13 cellular contexts compared by ENCODE assay signal in genomic region chr1:161884475-161884874, GRCh38.
DNase-seq lines count a peak whose midpoint lies in the region; ATAC-seq and TF ChIP-seq lines count a peak whose summit lies in the region.
"Had no signal": no experiment of that assay in that cellular context is flagged by ENCODE, and none has a peak within 500 bp of the region (broad histone marks: within the 10 kb centered on the region; RNA-seq: fewer than 3 reads in every experiment).

No MANE protein-coding gene starts in this region.

- DNase-seq in Right ventricle myocardium superior, result no peak
- DNase-seq in heart right ventricle, result no peak
- DNase-seq in NCI-H69 (lab: John Stamatoyannopoulos, UW), result peak; percentile 62
- DNase-seq in fibroblast of lung (ENCODE audit: low read depth in 2 of 2), result no peak
- DNase-seq in uterus, result no peak
- DNase-seq in MM.1S, result no peak
- no peak for DNase-seq in islet precursor cell
- DNase-seq in AML-193 (lab: John Stamatoyannopoulos, UW), result no peak
- DNase-seq: activated CD4-positive, alpha-beta memory T cell treated with anti-CD3 and anti-CD28 coated beads for 36 hours; esophagus squamous epithelium; NCI-H524; substantia nigra had no signal

- no peaks in the 10 kb centered on the region for H3K9me2 ChIP-seq in MM.1S (replicated peaks; ENCODE audit: insufficient read depth, low read length)

- TF ChIP-seq POLR2A in uterus (IDR thresholded peaks at IDR 0.05), result no peak

- TF ChIP-seq CTCF in heart right ventricle (IDR thresholded peaks at IDR 0.05) (no peak), fibroblast of lung (conservative IDR thresholded peaks at IDR 0.05 in 1 of 2, IDR thresholded peaks at IDR 0.05 in 1 of 2; ENCODE audit: low read depth in 1 of 2, low read length in 2 of 2) (no peak), uterus (IDR thresholded peaks at IDR 0.05) (no peak), MM.1S (IDR thresholded peaks at IDR 0.05; ENCODE audit: low read length) (no peak)

- H2AFZ ChIP-seq in fibroblast of lung (ENCODE audit: low read length) (no peak overlapping the region), MM.1S (ENCODE audit: low read length) (no peak overlapping the region)

- intact Hi-C loops in Right ventricle myocardium superior (cut with DNase I) (no loop called here), heart right ventricle (cut with DNase I) (no loop called here), uterus (cut with DNase I; ENCODE audit: low total_unique reads) (no loop called here)

- H3K9ac ChIP-seq in fibroblast of lung (ENCODE audit: insufficient read depth, low read length) (peak overlapping the region; percentile 8), MM.1S (ENCODE audit: low read length) (no peak overlapping the region)

- WGBS in heart right ventricle, 2 donors, result 69 to 71% methylated on average over 2 of the region's 2 CpGs

- peaks cover 0 to 20% (median 0%) of the 10 kb centered on the region in 9 donors for H3K36me3 ChIP-seq in heart right ventricle
- H3K36me3 ChIP-seq in fibroblast of lung (ENCODE audit: control insufficient read depth, insufficient read depth, low read length), result no peaks in the 10 kb centered on the region
- no peaks in the 10 kb centered on the region for H3K36me3 ChIP-seq in uterus
- no peaks in the 10 kb centered on the region for H3K36me3 ChIP-seq in MM.1S (replicated peaks; ENCODE audit: insufficient read depth, low read length)

- H3K27me3 ChIP-seq in heart right ventricle, result no peaks in the 10 kb centered on the region
- H3K27me3 ChIP-seq in fibroblast of lung (ENCODE audit: control insufficient read depth, insufficient read depth, low read length), result no peaks in the 10 kb centered on the region
- H3K27me3 ChIP-seq in uterus, result no peaks in the 10 kb centered on the region
- no peaks in the 10 kb centered on the region for H3K27me3 ChIP-seq in MM.1S (replicated peaks; ENCODE audit: insufficient read depth, low read length)
- H3K27me3 ChIP-seq: esophagus squamous epithelium had no signal

- H3K79me2 ChIP-seq in fibroblast of lung (ENCODE audit: control insufficient read depth, insufficient read depth, low read length) (no peaks in the 10 kb centered on the region), MM.1S (ENCODE audit: low read length) (no peaks in the 10 kb centered on the region)

- H3K9me3 ChIP-seq in heart right ventricle (no peaks in the 10 kb centered on the region), fibroblast of lung (ENCODE audit: control insufficient read depth, insufficient read depth, low read depth, low read length) (no peaks in the 10 kb centered on the region), uterus (no peaks in the 10 kb centered on the region), MM.1S (replicated peaks; ENCODE audit: insufficient read depth, low read length) (no peaks in the 10 kb centered on the region)
- H3K9me3 ChIP-seq: esophagus squamous epithelium had no signal

- no peaks in the 10 kb centered on the region for H3F3A ChIP-seq in MM.1S (ENCODE audit: insufficient read depth, low read length)

- H4K20me1 ChIP-seq in fibroblast of lung (ENCODE audit: control insufficient read depth, extremely low read depth, insufficient read depth, low read length) (no peaks in the 10 kb centered on the region), MM.1S (ENCODE audit: insufficient read depth, low read length) (no peaks in the 10 kb centered on the region)

- H3K4me1 ChIP-seq in heart right ventricle (peaks cover 0 to 11% (median 0%) of the 10 kb centered on the region in 9 donors), fibroblast of lung (ENCODE audit: control insufficient read depth, extremely low read depth, insufficient read depth, low read length) (peaks cover 7% of the 10 kb centered on the region), uterus (no peaks in the 10 kb centered on the region), MM.1S (ENCODE audit: low read length) (no peaks in the 10 kb centered on the region)

- H3K4me2 ChIP-seq in fibroblast of lung (ENCODE audit: extremely low read depth, insufficient read depth, low read length) (peak overlapping the region; percentile 69), MM.1S (ENCODE audit: low read depth, low read length) (no peak overlapping the region)

- peak overlapping the region in 5 of 10 donors; percentile 1 to 13 (median 8) for H3K4me3 ChIP-seq in heart right ventricle
- H3K4me3 ChIP-seq in fibroblast of lung (replicated peaks in 1 of 4; ENCODE audit: control extremely low read depth in 1 of 4, insufficient read depth in 1 of 4, low read depth in 3 of 4, low read length in 4 of 4), result peak overlapping the region in 2 of 4 experiments; percentile 10 to 16
- H3K4me3 ChIP-seq in uterus, result no peak overlapping the region
- no peak overlapping the region for H3K4me3 ChIP-seq in MM.1S (ENCODE audit: low read length)
- H3K4me3 ChIP-seq: coronary artery, esophagus squamous epithelium had no signal

- peak overlapping the region in 2 of 10 donors; percentile 0 to 39 for H3K27ac ChIP-seq in heart right ventricle
- H3K27ac ChIP-seq in fibroblast of lung (ENCODE audit: insufficient read depth, low read length), result peak overlapping the region; percentile 34
- peak overlapping the region; percentile 4 to 49 for H3K27ac ChIP-seq in uterus
- no peak overlapping the region for H3K27ac ChIP-seq in MM.1S (ENCODE audit: low read length)
- H3K27ac ChIP-seq: esophagus squamous epithelium had no signal

- ATAC-seq in Right ventricle myocardium superior (ENCODE audit: poor library complexity), result peak; percentile 53
- no peak for ATAC-seq in heart right ventricle
